In the genomic region with DNA sequence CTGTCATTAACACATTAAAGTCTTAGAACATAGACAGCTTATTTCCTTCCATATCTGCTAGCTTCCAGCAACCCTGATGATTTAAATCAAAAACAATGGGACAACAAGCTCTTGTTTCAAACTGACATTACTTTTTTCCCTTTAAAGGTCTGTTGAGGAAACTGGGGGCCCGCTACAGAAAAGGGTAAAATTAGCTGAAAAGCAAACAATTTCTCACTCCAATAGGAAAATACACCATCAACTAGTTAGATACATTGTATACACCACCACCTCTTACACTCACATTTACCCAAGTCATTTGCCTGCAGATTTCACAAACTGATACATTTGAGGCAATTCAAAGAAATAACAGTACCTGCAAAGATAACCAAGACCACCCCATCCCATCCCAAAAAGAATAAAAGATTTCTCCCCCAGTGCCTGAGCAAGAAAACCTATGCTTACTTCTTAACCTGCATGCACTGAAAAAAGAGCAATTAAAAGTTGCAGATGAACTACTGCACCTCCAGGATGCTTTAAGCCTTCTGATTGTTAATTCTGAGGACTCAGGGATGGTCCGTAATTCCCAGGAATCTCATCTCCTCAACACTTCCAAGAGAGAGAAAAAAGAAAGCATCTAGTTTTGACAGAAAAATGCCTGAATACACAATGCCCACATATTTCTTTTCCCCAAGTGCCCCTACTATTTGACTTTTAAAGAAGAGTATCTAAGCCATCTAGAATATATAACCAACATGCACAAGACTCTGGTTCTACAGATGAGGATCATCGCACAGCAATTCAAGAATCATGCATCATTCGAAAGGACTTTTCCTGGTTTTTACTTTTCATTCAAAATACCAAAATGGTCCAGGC, we compare ENCODE assay signal across 2 cellular contexts.
TF ChIP-seq lines count a peak whose summit lies in the region.

No MANE protein-coding gene starts in this region.

TF ChIP-seq in SK-N-SH treated with all-trans-retinoic acid at 6 μM for 48 hours, 23 proteins besides CTCF, POLR2A, EP300 and RAD21 (continued from another document):
- TF ChIP-seq, protein P1, sequence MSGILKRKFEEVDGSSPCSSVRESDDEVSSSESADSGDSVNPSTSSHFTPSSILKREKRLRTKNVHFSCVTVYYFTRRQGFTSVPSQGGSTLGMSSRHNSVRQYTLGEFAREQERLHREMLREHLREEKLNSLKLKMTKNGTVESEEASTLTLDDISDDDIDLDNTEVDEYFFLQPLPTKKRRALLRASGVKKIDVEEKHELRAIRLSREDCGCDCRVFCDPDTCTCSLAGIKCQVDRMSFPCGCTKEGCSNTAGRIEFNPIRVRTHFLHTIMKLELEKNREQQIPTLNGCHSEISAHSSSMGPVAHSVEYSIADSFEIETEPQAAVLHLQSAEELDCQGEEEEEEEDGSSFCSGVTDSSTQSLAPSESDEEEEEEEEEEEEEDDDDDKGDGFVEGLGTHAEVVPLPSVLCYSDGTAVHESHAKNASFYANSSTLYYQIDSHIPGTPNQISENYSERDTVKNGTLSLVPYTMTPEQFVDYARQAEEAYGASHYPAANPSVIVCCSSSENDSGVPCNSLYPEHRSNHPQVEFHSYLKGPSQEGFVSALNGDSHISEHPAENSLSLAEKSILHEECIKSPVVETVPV (CRISPR knock-in tag; IDR thresholded peaks at IDR 0.05) = no peak
- TF ChIP-seq, protein P2, sequence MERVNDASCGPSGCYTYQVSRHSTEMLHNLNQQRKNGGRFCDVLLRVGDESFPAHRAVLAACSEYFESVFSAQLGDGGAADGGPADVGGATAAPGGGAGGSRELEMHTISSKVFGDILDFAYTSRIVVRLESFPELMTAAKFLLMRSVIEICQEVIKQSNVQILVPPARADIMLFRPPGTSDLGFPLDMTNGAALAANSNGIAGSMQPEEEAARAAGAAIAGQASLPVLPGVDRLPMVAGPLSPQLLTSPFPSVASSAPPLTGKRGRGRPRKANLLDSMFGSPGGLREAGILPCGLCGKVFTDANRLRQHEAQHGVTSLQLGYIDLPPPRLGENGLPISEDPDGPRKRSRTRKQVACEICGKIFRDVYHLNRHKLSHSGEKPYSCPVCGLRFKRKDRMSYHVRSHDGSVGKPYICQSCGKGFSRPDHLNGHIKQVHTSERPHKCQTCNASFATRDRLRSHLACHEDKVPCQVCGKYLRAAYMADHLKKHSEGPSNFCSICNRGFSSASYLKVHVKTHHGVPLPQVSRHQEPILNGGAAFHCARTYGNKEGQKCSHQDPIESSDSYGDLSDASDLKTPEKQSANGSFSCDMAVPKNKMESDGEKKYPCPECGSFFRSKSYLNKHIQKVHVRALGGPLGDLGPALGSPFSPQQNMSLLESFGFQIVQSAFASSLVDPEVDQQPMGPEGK (CRISPR knock-in tag; IDR thresholded peaks at IDR 0.05; ENCODE audit: borderline replicate concordance) = no peak
- TF ChIP-seq ARNTL (CRISPR knock-in tag; IDR thresholded peaks at IDR 0.05; ENCODE audit: borderline replicate concordance, low read depth) = no peak
TF ChIP-seq in SK-N-SH treated with all-trans-retinoic acid at 6 μM for 48 hours: peak in this region for 0.

TF ChIP-seq in liver, 16 proteins besides CTCF, POLR2A, EP300 and RAD21 (continued from another document):
- TF ChIP-seq, protein P3, sequence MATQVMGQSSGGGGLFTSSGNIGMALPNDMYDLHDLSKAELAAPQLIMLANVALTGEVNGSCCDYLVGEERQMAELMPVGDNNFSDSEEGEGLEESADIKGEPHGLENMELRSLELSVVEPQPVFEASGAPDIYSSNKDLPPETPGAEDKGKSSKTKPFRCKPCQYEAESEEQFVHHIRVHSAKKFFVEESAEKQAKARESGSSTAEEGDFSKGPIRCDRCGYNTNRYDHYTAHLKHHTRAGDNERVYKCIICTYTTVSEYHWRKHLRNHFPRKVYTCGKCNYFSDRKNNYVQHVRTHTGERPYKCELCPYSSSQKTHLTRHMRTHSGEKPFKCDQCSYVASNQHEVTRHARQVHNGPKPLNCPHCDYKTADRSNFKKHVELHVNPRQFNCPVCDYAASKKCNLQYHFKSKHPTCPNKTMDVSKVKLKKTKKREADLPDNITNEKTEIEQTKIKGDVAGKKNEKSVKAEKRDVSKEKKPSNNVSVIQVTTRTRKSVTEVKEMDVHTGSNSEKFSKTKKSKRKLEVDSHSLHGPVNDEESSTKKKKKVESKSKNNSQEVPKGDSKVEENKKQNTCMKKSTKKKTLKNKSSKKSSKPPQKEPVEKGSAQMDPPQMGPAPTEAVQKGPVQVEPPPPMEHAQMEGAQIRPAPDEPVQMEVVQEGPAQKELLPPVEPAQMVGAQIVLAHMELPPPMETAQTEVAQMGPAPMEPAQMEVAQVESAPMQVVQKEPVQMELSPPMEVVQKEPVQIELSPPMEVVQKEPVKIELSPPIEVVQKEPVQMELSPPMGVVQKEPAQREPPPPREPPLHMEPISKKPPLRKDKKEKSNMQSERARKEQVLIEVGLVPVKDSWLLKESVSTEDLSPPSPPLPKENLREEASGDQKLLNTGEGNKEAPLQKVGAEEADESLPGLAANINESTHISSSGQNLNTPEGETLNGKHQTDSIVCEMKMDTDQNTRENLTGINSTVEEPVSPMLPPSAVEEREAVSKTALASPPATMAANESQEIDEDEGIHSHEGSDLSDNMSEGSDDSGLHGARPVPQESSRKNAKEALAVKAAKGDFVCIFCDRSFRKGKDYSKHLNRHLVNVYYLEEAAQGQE (IDR thresholded peaks at IDR 0.05) = no peak
- TF ChIP-seq, protein P4, sequence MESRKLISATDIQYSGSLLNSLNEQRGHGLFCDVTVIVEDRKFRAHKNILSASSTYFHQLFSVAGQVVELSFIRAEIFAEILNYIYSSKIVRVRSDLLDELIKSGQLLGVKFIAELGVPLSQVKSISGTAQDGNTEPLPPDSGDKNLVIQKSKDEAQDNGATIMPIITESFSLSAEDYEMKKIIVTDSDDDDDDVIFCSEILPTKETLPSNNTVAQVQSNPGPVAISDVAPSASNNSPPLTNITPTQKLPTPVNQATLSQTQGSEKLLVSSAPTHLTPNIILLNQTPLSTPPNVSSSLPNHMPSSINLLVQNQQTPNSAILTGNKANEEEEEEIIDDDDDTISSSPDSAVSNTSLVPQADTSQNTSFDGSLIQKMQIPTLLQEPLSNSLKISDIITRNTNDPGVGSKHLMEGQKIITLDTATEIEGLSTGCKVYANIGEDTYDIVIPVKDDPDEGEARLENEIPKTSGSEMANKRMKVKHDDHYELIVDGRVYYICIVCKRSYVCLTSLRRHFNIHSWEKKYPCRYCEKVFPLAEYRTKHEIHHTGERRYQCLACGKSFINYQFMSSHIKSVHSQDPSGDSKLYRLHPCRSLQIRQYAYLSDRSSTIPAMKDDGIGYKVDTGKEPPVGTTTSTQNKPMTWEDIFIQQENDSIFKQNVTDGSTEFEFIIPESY (IDR thresholded peaks at IDR 0.05) = no peak
